ENCODE assay signal across 1 cellular context in the genomic region with DNA sequence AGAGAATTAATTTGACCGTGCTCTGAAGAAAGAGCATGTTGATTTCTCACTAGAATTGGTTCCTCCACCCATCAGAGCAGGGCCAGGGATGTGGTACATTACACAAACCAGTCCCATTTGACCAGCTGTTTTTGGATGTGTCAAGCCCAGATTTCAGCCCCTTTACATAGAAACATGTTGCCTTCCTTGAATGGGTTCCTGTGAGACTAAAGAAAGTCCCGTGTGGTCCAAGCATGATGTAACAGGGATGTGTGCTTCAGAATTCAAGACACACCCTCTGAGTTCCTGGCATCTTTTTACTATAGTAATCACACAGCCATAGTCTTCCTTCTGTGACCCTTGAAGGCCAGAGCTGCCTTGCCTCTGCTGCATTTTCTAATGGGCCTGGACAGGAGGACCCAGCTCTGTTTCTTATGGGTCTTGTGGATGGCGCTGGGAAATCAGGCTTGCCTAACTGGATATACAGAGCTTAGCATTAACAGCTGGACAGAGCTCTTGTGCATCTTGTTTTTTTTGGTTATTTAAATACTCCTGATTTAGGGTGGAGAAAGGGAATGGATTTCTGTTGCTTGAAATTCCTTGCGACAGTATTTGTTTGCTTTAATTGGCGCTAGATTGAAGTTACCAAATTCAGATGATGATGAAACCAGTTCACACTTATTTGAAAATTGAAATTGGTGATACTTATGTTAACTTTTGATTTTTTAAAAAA.
TF ChIP-seq lines count a peak whose summit lies in the region.

No MANE protein-coding gene starts in this region.

TF ChIP-seq in WTC11, 78 proteins besides CTCF, POLR2A, EP300 and RAD21 (continued from another document):
- TF ChIP-seq, protein P1, sequence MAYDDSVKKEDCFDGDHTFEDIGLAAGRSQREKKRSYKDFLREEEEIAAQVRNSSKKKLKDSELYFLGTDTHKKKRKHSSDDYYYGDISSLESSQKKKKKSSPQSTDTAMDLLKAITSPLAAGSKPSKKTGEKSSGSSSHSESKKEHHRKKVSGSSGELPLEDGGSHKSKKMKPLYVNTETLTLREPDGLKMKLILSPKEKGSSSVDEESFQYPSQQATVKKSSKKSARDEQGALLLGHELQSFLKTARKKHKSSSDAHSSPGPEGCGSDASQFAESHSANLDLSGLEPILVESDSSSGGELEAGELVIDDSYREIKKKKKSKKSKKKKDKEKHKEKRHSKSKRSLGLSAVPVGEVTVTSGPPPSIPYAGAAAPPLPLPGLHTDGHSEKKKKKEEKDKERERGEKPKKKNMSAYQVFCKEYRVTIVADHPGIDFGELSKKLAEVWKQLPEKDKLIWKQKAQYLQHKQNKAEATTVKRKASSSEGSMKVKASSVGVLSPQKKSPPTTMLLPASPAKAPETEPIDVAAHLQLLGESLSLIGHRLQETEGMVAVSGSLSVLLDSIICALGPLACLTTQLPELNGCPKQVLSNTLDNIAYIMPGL (CRISPR knock-in tag; IDR thresholded peaks at IDR 0.05), result no peak
- TF ChIP-seq, protein P2, sequence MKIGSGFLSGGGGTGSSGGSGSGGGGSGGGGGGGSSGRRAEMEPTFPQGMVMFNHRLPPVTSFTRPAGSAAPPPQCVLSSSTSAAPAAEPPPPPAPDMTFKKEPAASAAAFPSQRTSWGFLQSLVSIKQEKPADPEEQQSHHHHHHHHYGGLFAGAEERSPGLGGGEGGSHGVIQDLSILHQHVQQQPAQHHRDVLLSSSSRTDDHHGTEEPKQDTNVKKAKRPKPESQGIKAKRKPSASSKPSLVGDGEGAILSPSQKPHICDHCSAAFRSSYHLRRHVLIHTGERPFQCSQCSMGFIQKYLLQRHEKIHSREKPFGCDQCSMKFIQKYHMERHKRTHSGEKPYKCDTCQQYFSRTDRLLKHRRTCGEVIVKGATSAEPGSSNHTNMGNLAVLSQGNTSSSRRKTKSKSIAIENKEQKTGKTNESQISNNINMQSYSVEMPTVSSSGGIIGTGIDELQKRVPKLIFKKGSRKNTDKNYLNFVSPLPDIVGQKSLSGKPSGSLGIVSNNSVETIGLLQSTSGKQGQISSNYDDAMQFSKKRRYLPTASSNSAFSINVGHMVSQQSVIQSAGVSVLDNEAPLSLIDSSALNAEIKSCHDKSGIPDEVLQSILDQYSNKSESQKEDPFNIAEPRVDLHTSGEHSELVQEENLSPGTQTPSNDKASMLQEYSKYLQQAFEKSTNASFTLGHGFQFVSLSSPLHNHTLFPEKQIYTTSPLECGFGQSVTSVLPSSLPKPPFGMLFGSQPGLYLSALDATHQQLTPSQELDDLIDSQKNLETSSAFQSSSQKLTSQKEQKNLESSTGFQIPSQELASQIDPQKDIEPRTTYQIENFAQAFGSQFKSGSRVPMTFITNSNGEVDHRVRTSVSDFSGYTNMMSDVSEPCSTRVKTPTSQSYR (CRISPR knock-in tag; IDR thresholded peaks at IDR 0.05), result no peak
- TF ChIP-seq, protein P3, sequence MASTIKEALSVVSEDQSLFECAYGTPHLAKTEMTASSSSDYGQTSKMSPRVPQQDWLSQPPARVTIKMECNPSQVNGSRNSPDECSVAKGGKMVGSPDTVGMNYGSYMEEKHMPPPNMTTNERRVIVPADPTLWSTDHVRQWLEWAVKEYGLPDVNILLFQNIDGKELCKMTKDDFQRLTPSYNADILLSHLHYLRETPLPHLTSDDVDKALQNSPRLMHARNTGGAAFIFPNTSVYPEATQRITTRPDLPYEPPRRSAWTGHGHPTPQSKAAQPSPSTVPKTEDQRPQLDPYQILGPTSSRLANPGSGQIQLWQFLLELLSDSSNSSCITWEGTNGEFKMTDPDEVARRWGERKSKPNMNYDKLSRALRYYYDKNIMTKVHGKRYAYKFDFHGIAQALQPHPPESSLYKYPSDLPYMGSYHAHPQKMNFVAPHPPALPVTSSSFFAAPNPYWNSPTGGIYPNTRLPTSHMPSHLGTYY (CRISPR knock-in tag; IDR thresholded peaks at IDR 0.05), result no peak
- TF ChIP-seq CREM (CRISPR knock-in tag; IDR thresholded peaks at IDR 0.05), result no peak
- TF ChIP-seq ZNF138 (CRISPR knock-in tag; conservative IDR thresholded peaks at IDR 0.05), result no peak
- no peak for TF ChIP-seq ZNF232 (CRISPR knock-in tag; IDR thresholded peaks at IDR 0.05)
